Comparison of ENCODE assay signal across 9 cellular contexts in the genomic region with DNA sequence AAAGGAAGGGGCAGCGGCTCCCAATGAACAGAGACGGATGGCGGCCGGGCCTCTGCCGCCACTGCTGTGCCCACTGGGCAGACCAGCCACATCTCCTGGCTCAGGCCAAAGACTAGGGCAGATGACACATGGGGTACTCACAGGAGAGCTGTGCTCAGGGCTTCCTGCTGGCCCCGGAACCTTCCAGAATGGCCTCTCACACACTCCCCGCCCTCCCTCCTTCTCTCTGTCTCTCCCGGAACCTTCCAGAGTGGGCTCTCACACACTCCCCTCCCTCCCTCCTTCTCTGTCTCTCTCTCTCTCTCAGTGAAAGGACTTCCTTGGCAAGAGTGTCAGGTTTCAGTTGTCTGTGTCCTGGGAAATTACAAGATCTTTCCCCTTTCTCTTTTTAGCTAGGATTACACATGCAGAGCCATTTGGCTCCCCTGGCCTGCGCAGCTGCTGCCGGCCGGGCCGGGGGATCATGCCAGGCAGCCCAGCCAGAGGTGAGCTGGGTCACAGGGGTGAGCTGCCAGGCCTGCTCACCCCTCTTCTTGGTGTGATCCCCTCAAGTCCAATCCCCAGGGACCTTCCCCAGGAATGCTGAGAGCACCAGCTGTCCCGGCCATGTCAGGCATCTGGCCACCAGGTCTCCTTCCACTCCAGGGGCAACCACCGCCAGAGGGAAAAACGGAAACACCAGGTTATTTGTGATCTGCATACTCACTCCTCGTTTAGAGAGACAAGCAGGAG. TPM values are rescaled to one million over a fixed set of nuclear protein-coding genes. Genes with fewer than 3 reads are reported as not detected.
DNase-seq lines count a peak whose midpoint lies in the region; ATAC-seq and TF ChIP-seq lines count a peak whose summit lies in the region.
"Had no signal": no experiment of that assay in that cellular context is flagged by ENCODE, and none has a peak within 500 bp of the region (broad histone marks: within the 10 kb centered on the region; RNA-seq: fewer than 3 reads in every experiment).

No MANE protein-coding gene starts in this region.

- no peak for TF ChIP-seq CTCF in tibial nerve (IDR thresholded peaks at IDR 0.05)

- H3K79me2 ChIP-seq in mesendoderm (ENCODE audit: control insufficient read depth, insufficient read depth, low read length) = no peaks in the 10 kb centered on the region

- peak; percentile 5 for DNase-seq in NCI-H748 (lab: John Stamatoyannopoulos, UW; ENCODE audit: unreplicated experiment)
- no peak for DNase-seq in NCI-H748 treated with DMSO at 0.1 percent for 48 hours (lab: John Stamatoyannopoulos, UW)
- peak in 9 of 61 donors; percentile 16 to 52 (median 23) for DNase-seq in caudate nucleus (lab: John Stamatoyannopoulos, UW)
- peak; percentile 96 for DNase-seq in mesendoderm
- DNase-seq in tibial nerve (ENCODE audit: low spot score in 2 of 2) = no peak
- no peak for DNase-seq in cerebellar cortex (ENCODE audit: low spot score)
- DNase-seq in RKO (ENCODE audit: low spot score) = no peak

- peak overlapping the region; percentile 86 for H3K56ac ChIP-seq in mesendoderm (ENCODE audit: low read length)

- H3K79me1 ChIP-seq in mesendoderm (ENCODE audit: low read length) = no peaks in the 10 kb centered on the region

- ATAC-seq in GM21381 (IDR thresholded peaks at IDR 0.05; ENCODE audit: unreplicated experiment) = no peak

- H3K4me1 ChIP-seq in mesendoderm (ENCODE audit: control insufficient read depth, low read depth, low read length) (peaks cover 45% of the 10 kb centered on the region), tibial nerve (no peaks in the 10 kb centered on the region)

- no peak overlapping the region for H2BK15ac ChIP-seq in mesendoderm (replicated peaks; ENCODE audit: low read depth)

- peak overlapping the region; percentile 18 for H3K4me2 ChIP-seq in mesendoderm (ENCODE audit: low read length)

- peak overlapping the region; percentile 90 for H3K27ac ChIP-seq in caudate nucleus (ENCODE audit: low read depth, low read length)
- H3K27ac ChIP-seq in mesendoderm (ENCODE audit: low read depth, low read length) = peak overlapping the region; percentile 93
- H3K27ac ChIP-seq in tibial nerve = peak overlapping the region in 3 of 4 donors; percentile 19 to 55 (median 48)

- no CpG with 5 or more reads among the region's 16 CpGs for WGBS in mesendoderm (ENCODE audit: extremely low coverage, insufficient coverage, low lambda C conversion rate)
- WGBS in tibial nerve, 2 donors = 31 to 47% methylated on average over 16 of the region's 16 CpGs

- H4K5ac ChIP-seq in mesendoderm (ENCODE audit: low read length) = no peak overlapping the region

- H3K9me3 ChIP-seq in tibial nerve = no peaks in the 10 kb centered on the region
- H3K9me3 ChIP-seq: breast epithelium had no signal

- no peak for TF ChIP-seq EP300 in tibial nerve (IDR thresholded peaks at IDR 0.05)

- peak overlapping the region; percentile 97 for H2BK5ac ChIP-seq in mesendoderm (ENCODE audit: low read length)

- peak overlapping the region; percentile 48 for H3K23ac ChIP-seq in mesendoderm (ENCODE audit: low read length)

- H3K4me3 ChIP-seq in mesendoderm (ENCODE audit: low read length) (no peak overlapping the region), tibial nerve (no peak overlapping the region)

- H3K36me3 ChIP-seq in mesendoderm (ENCODE audit: control insufficient read depth, insufficient read depth, low read length) = no peaks in the 10 kb centered on the region
- H3K36me3 ChIP-seq in tibial nerve = no peaks in the 10 kb centered on the region
- H3K36me3 ChIP-seq: breast epithelium had no signal

- peak overlapping the region; percentile 93 for H3K4ac ChIP-seq in mesendoderm (ENCODE audit: low read depth, low read length)

- H2AK5ac ChIP-seq in mesendoderm (ENCODE audit: low read length) = peak overlapping the region; percentile 55

- peak overlapping the region; percentile 56 for H3K9ac ChIP-seq in mesendoderm (ENCODE audit: low read length)

- H3K27me3 ChIP-seq in mesendoderm (ENCODE audit: insufficient read depth, low read length, poor library complexity) (no peaks in the 10 kb centered on the region), tibial nerve (no peaks in the 10 kb centered on the region)
- H3K27me3 ChIP-seq: breast epithelium had no signal

- peak overlapping the region; percentile 40 for H2BK120ac ChIP-seq in mesendoderm (ENCODE audit: low read depth, low read length)

- peak overlapping the region; percentile 52 for H3K18ac ChIP-seq in mesendoderm (ENCODE audit: low read length)

- no peak for TF ChIP-seq POLR2A in tibial nerve (IDR thresholded peaks at IDR 0.05)

- H4K8ac ChIP-seq in mesendoderm (ENCODE audit: low read depth, low read length) = no peak overlapping the region

RNA-seq across cellular contexts. Expression of gene ADA2, which starts 45.3 kb away (rescaled TPM):
- polyA plus RNA-seq in mesendoderm (2013, experiment 1 of 2) = 14.9 TPM
- polyA plus RNA-seq in mesendoderm (2013, experiment 2 of 2) = 15.2 TPM
- total RNA-seq in tibial nerve = 10 to 100 TPM in 3 of 4 donors, 1 to 10 TPM in 1; 8.6 to 15.6 (median 13.2) TPM

Comparison
In these comparisons a context has a peak if more than half of its experiments do, and no peak if none do; other contexts are left out.
1. DNase-seq: peak in NCI-H748 (single experiment) and mesendoderm (single experiment); none in NCI-H748 treated with DMSO at 0.1 percent for 48 hours (single experiment), tibial nerve (0 of 2), cerebellar cortex (single experiment) and RKO (single experiment).
2. Peak in every context shown above with its lines, with median percentiles within 50 percentile points of each other: H3K27ac ChIP-seq.